In the genomic region with DNA sequence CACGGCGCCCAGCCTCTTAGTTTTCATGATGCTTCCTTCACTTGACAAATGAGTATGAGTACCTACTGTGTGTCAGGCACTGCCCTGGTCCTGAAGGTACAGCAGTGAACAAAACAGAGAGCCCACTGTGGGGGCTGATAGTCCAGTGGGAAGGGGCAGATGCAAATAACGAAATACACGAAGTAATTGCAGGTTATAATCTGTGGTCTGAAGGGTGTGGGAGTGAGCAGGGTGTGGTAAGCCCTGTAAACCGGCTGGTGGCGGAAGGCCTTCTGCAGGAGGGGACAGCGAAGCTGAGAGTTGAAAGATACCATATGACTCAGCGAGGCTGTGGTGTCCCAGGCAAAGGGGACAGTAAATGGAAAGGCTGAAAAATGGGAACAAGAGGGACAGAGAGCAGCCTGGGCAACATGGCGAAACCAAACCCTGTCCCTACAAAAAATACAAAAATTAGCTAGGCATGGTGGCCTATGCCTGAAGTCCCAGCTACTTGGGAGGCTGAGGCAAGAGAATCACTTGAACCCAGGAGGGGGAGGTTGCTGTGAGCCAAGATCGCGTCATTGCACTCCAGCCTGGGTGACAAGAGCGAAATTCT, we compare ENCODE assay signal across 8 cellular contexts.
DNase-seq lines count a peak whose midpoint lies in the region; ATAC-seq and TF ChIP-seq lines count a peak whose summit lies in the region.

No MANE protein-coding gene starts in this region.

- peak overlapping the region; percentile 86 for H3K27ac ChIP-seq in Karpas-422 (ENCODE audit: low read length)
- H3K27ac ChIP-seq in suprapubic skin, result no peak overlapping the region
- no peak overlapping the region for H3K27ac ChIP-seq in coronary artery

- TF ChIP-seq POLR2A in suprapubic skin (IDR thresholded peaks at IDR 0.05), result no peak

- no peak for TF ChIP-seq EP300 in suprapubic skin (IDR thresholded peaks at IDR 0.05)

- in situ Hi-C loops in Caki2 (cut with HindIII; ENCODE audit: low pct_unique_long_range_greater_than_20kb, low sequenced_read_pairs), result no loop called here

- H3K27me3 Mint-ChIP-seq in activated T-helper 2 cell treated with anti-CD3 and anti-CD28 coated beads, Interferon-gamma antibody, Interleukin-2, Interleukin-4, amounts not matched to agents 10 μg/mL and 5 μg/mL and 100 μg/mL, durations not matched to agents 14 hours and 24 hours and 36 hours (ENCODE audit: low read depth), result no peaks in the 10 kb centered on the region

- no peaks in the 10 kb centered on the region for H3K79me2 ChIP-seq in Karpas-422 (ENCODE audit: low read length)

- 74% methylated on average over 12 of the region's 12 CpGs for WGBS in suprapubic skin

- H3K36me3 ChIP-seq in Karpas-422 (ENCODE audit: insufficient read depth, low read length) (no peaks in the 10 kb centered on the region), suprapubic skin (no peaks in the 10 kb centered on the region)

- H3K4me2 ChIP-seq in Karpas-422 (ENCODE audit: low read depth, low read length, poor library complexity, severe bottlenecking), result peak overlapping the region; percentile 66

- H3K9me3 Mint-ChIP-seq in activated T-helper 2 cell treated with anti-CD3 and anti-CD28 coated beads, Interferon-gamma antibody, Interleukin-2, Interleukin-4, amounts not matched to agents 10 μg/mL and 5 μg/mL and 100 μg/mL, durations not matched to agents 14 hours and 24 hours and 36 hours, result peaks cover 4% of the 10 kb centered on the region

- peak; percentile 18 for DNase-seq in Caki2 (ENCODE audit: low read depth)
- DNase-seq in Karpas-422, result peak; percentile 89
- peak; percentile 29 for DNase-seq in activated T-helper 2 cell treated with anti-CD3 and anti-CD28 coated beads, Interferon-gamma antibody, Interleukin-2, Interleukin-4, amounts not matched to agents 10 μg/mL and 5 μg/mL and 100 μg/mL, durations not matched to agents 14 hours and 24 hours and 36 hours (ENCODE audit: low spot score)
- DNase-seq in suprapubic skin (ENCODE audit: low spot score in 2 of 2), result no peak
- no peak for DNase-seq in GM03348 (ENCODE audit: low spot score)
- no peak for DNase-seq in coronary artery (ENCODE audit: low spot score)

- peak overlapping the region; percentile 24 for H3K27ac Mint-ChIP-seq in activated T-helper 2 cell treated with anti-CD3 and anti-CD28 coated beads, Interferon-gamma antibody, Interleukin-2, Interleukin-4, amounts not matched to agents 10 μg/mL and 5 μg/mL and 100 μg/mL, durations not matched to agents 14 hours and 24 hours and 36 hours

- intact Hi-C loops in activated T-helper 2 cell treated with anti-CD3 and anti-CD28 coated beads, Interferon-gamma antibody, Interleukin-2, Interleukin-4, amounts not matched to agents 10 μg/mL and 5 μg/mL and 100 μg/mL, durations not matched to agents 14 hours and 24 hours and 36 hours (cut with micrococcal nuclease), result loop anchor here (10.0 kb wide), 1 partner anchor 277 kb away; the partner anchor contains the start of gene ECH1

- no peaks in the 10 kb centered on the region for H3K9me3 ChIP-seq in Karpas-422 (ENCODE audit: low read length)
- H3K9me3 ChIP-seq in suprapubic skin, result no peaks in the 10 kb centered on the region

- peak overlapping the region; percentile 96 for H2AFZ ChIP-seq in Karpas-422 (ENCODE audit: low read length)

- peak overlapping the region; percentile 45; the same call in 1 of the 2 replicates for H3K4me3 ChIP-seq in Karpas-422 (ENCODE audit: low read length)
- no peak overlapping the region for H3K4me3 ChIP-seq in suprapubic skin
- H3K4me3 ChIP-seq in coronary artery, result no peak overlapping the region

- peak; percentile 53 for ATAC-seq in GM19351 (IDR thresholded peaks at IDR 0.05; ENCODE audit: unreplicated experiment)
- no peak for ATAC-seq in activated CD4-positive, CD25-positive, alpha-beta regulatory T cell treated with anti-CD3 and anti-CD28 coated beads, Interleukin-2, amount 50 U/mL, for 24 hours

- peaks cover 20% of the 10 kb centered on the region for H3K36me3 Mint-ChIP-seq in activated T-helper 2 cell treated with anti-CD3 and anti-CD28 coated beads, Interferon-gamma antibody, Interleukin-2, Interleukin-4, amounts not matched to agents 10 μg/mL and 5 μg/mL and 100 μg/mL, durations not matched to agents 14 hours and 24 hours and 36 hours (ENCODE audit: low read depth)

- no peaks in the 10 kb centered on the region for H3K9me2 ChIP-seq in Karpas-422 (replicated peaks; ENCODE audit: insufficient read depth, low read length)

- H3K4me1 ChIP-seq in Karpas-422 (ENCODE audit: low read length) (peaks cover 63% of the 10 kb centered on the region), suprapubic skin (peaks cover 15% of the 10 kb centered on the region)

- TF ChIP-seq CTCF in suprapubic skin (IDR thresholded peaks at IDR 0.05) (no peak), coronary artery (IDR thresholded peaks at IDR 0.05) (no peak)

- H3K9ac ChIP-seq in Karpas-422 (ENCODE audit: low read length), result peak overlapping the region; percentile 63

- no peak overlapping the region for H3K4me3 Mint-ChIP-seq in activated T-helper 2 cell treated with anti-CD3 and anti-CD28 coated beads, Interferon-gamma antibody, Interleukin-2, Interleukin-4, amounts not matched to agents 10 μg/mL and 5 μg/mL and 100 μg/mL, durations not matched to agents 14 hours and 24 hours and 36 hours (ENCODE audit: low read depth)

- no peaks in the 10 kb centered on the region for H4K20me1 ChIP-seq in Karpas-422 (ENCODE audit: insufficient read depth, low read depth, low read length)

- no peaks in the 10 kb centered on the region for H3K27me3 ChIP-seq in Karpas-422 (ENCODE audit: low read length)
- H3K27me3 ChIP-seq in suprapubic skin, result peaks cover 6% of the 10 kb centered on the region

- H3K4me1 Mint-ChIP-seq in activated T-helper 2 cell treated with anti-CD3 and anti-CD28 coated beads, Interferon-gamma antibody, Interleukin-2, Interleukin-4, amounts not matched to agents 10 μg/mL and 5 μg/mL and 100 μg/mL, durations not matched to agents 14 hours and 24 hours and 36 hours (ENCODE audit: low read depth), result peaks cover 47% of the 10 kb centered on the region

Comparison
In these comparisons a context has a peak if more than half of its experiments do, and no peak if none do; other contexts are left out.
1. DNase-seq: peak in Caki2 (single experiment), Karpas-422 (single experiment) and activated T-helper 2 cell treated with anti-CD3 and anti-CD28 coated beads, Interferon-gamma antibody, Interleukin-2, Interleukin-4, amounts not matched to agents 10 μg/mL and 5 μg/mL and 100 μg/mL, durations not matched to agents 14 hours and 24 hours and 36 hours (single experiment); none in suprapubic skin (0 of 2), GM03348 (single experiment) and coronary artery (single experiment).